ENCODE assay signal across 8 cellular contexts in the genomic region with DNA sequence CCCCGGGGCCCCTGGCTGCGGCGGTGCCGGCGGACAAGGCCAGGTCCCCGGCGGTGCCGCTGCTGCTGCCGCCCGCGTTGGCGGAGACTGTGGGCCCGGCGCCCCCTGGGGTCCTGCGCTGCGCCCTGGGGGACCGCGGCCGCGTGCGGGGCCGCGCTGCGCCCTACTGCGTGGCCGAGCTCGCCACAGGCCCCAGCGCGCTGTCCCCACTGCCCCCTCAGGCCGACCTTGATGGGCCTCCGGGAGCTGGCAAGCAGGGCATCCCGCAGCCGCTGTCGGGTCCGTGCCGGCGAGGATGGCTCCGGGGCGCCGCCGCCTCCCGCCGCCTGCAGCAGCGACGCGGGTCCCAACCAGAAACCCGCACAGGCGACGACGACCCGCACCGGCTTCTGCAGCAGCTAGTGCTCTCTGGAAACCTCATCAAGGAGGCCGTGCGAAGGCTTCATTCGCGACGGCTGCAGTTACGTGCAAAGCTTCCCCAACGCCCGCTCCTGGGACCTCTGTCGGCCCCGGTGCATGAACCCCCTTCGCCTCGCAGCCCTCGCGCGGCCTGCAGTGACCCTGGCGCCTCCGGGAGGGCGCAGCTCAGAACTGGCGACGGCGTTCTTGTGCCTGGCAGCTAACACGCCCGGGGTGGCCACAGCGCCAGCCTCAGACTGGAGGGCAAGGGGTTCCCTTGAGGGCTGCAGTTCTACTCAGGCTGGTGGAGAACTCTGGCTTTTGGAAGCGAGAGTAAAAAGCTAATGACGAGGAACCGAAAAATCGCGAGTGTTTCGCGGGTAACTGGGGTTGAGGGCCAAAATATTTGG. TPM values are rescaled to one million over a fixed set of nuclear protein-coding genes. Genes with fewer than 3 reads are reported as not detected.
DNase-seq lines count a peak whose midpoint lies in the region; ATAC-seq and TF ChIP-seq lines count a peak whose summit lies in the region.

No MANE protein-coding gene starts in this region.

- H3K27me3 ChIP-seq in PC-3 (ENCODE audit: low read length) = no peaks in the 10 kb centered on the region
- peaks cover 21% of the 10 kb centered on the region for H3K27me3 ChIP-seq in foreskin keratinocyte
- H3K27me3 ChIP-seq in neuron (ENCODE audit: insufficient read depth, low read length) = peaks cover 7% of the 10 kb centered on the region
- no peaks in the 10 kb centered on the region for H3K27me3 ChIP-seq in thoracic aorta (replicated peaks; ENCODE audit: insufficient read depth)

- ATAC-seq in HG02840 (IDR thresholded peaks at IDR 0.05; ENCODE audit: low FRiP score, unreplicated experiment) (peak; percentile 29), PC-3 (peak; percentile 66), foreskin keratinocyte (peak; percentile 23), thoracic aorta (ENCODE audit: insufficient number of reproducible peaks, low FRiP score, low read depth) (no peak)

- H3K9me2 ChIP-seq in PC-3 (replicated peaks; ENCODE audit: low read length) = no peaks in the 10 kb centered on the region

- H3K4me2 ChIP-seq in PC-3 (ENCODE audit: low read length) = peak overlapping the region; percentile 90

- DNase-seq in PC-3 (peak; percentile 30), foreskin keratinocyte (peak in 1 of 2 donors; percentile 22), thoracic aorta (ENCODE audit: low spot score) (no peak), ACHN (no peak)
- DNase-seq in activated effector memory CD4-positive, alpha-beta T cell treated with Interleukin-2 at 50 U/mL for 16 hours = peak; percentile 56

- H4K20me1 ChIP-seq in PC-3 (ENCODE audit: low read length) = no peaks in the 10 kb centered on the region

- H3F3A ChIP-seq in PC-3 (ENCODE audit: low read length, unreplicated experiment) = no peaks in the 10 kb centered on the region

- no peaks in the 10 kb centered on the region for H3K36me3 ChIP-seq in PC-3 (ENCODE audit: low read depth, low read length)
- no peaks in the 10 kb centered on the region for H3K36me3 ChIP-seq in neuron (ENCODE audit: insufficient read depth, low read length)
- no peaks in the 10 kb centered on the region for H3K36me3 ChIP-seq in thoracic aorta

- H2AFZ ChIP-seq in PC-3 (ENCODE audit: low read length) (peak overlapping the region; percentile 73), neuron (ENCODE audit: low read depth, low read length) (peak overlapping the region; percentile 50)

- H3K4me1 ChIP-seq in PC-3 (ENCODE audit: insufficient read depth, low read length) (peaks cover 9% of the 10 kb centered on the region), foreskin keratinocyte (no peaks in the 10 kb centered on the region), neuron (ENCODE audit: insufficient read depth, low read length) (peaks cover 20% of the 10 kb centered on the region), thoracic aorta (ENCODE audit: control insufficient read depth in 1 of 2, low read depth in 2 of 2) (peaks cover 10 to 18% of the 10 kb centered on the region in 2 donors)

- CTCF ChIA-PET in PC-3 (lab: Charles Lee) = interaction anchor here (1.5 kb wide), 1 partner anchor 41 kb away, joined by 5 read pairs; no protein-coding TSS in a partner anchor

- H3K9me3 ChIP-seq in PC-3 (ENCODE audit: low read length) (no peaks in the 10 kb centered on the region), neuron (ENCODE audit: low read length) (peaks cover 2% of the 10 kb centered on the region), thoracic aorta (no peaks in the 10 kb centered on the region)

- H3K9ac ChIP-seq in PC-3 (ENCODE audit: low read length) = peak overlapping the region; percentile 54; the same call in 1 of the 2 replicates

- H3K4me3 ChIP-seq in GM12875 (ENCODE audit: low read depth, low read length) (peak overlapping the region; percentile 67), PC-3 (ENCODE audit: low read length) (peak overlapping the region; percentile 80), neuron (ENCODE audit: low read length) (peak overlapping the region; percentile 69), thoracic aorta (peak overlapping the region; percentile 95)

- H3K27ac ChIP-seq in PC-3 (ENCODE audit: low read length) = no peak overlapping the region
- H3K27ac ChIP-seq in foreskin keratinocyte = no peak overlapping the region
- H3K27ac ChIP-seq in thoracic aorta = peak overlapping the region; percentile 90 to 91

- in situ Hi-C loops in ACHN (cut with HindIII; ENCODE audit: low pct_ligation_motif_present, low pct_unique_long_range_greater_than_20kb, low sequenced_read_pairs) = no loop called here

- POLR2A ChIA-PET in PC-3 (lab: Charles Lee; ENCODE audit: unreplicated experiment) = no interaction called here

- no peaks in the 10 kb centered on the region for H3K79me2 ChIP-seq in PC-3 (ENCODE audit: low read length)

- BruUV-seq in PC-3 (replicated peaks; lab: Mats Ljungman, UMichigan) = no TSS peak

- TF ChIP-seq CTCF in GM12875 (IDR thresholded peaks at IDR 0.05; ENCODE audit: borderline replicate concordance, insufficient read depth, low read depth, low read length) = 0 out of 2 replicates have a peak, but pooled peaks have one; percentile 15
- TF ChIP-seq CTCF in PC-3 (conservative IDR thresholded peaks at IDR 0.05; ENCODE audit: low read depth, low read length) = peak; percentile 22; the same call in 1 of the 2 replicates
- TF ChIP-seq CTCF in foreskin keratinocyte (conservative IDR thresholded peaks at IDR 0.05) = peak; percentile 15
- TF ChIP-seq CTCF in thoracic aorta (IDR thresholded peaks at IDR 0.05) = peak; percentile 24

- intact Hi-C loops in PC-3 (cut with micrococcal nuclease) = no loop called here

RNA-seq across cellular contexts. Expression of a gene that starts 0.8 kb away (rescaled TPM):
- total RNA-seq in PC-3 (2014; rRNA removed) (4.1 and 4.4 TPM in 2 replicates), foreskin keratinocyte (0.95 and 1.0 TPM in 2 replicates), thoracic aorta (10 to 100 TPM in 1 of 2 donors, 1 to 10 TPM in 1; 4.6 to 11.6 TPM)
- polyA plus RNA-seq in foreskin keratinocyte = 0.93 and 0.94 TPM in 2 replicates

RNA-seq across cellular contexts. Expression of a gene that starts 14.7 kb away (rescaled TPM):
- total RNA-seq in PC-3 (2014; rRNA removed) (19.2 and 26.7 TPM in 2 replicates), foreskin keratinocyte (7.1 and 8.1 TPM in 2 replicates), thoracic aorta (10 to 100 TPM in 1 of 2 donors, 1 to 10 TPM in 1; 8.3 to 15.0 TPM)
- 6.4 and 8.6 TPM in 2 replicates for polyA plus RNA-seq in foreskin keratinocyte

RNA-seq across cellular contexts. Expression of a gene that starts 27.4 kb away (rescaled TPM):
- total RNA-seq in PC-3 (2014; rRNA removed) (8.5 and 9.8 TPM in 2 replicates), foreskin keratinocyte (12.0 and 12.3 TPM in 2 replicates), thoracic aorta (10 to 100 TPM in 1 of 2 donors, 1 to 10 TPM in 1; 3.5 to 27.1 TPM)
- polyA plus RNA-seq in foreskin keratinocyte = 4.3 and 5.5 TPM in 2 replicates

Comparison
In these comparisons a context has a peak if more than half of its experiments do, and no peak if none do; other contexts are left out.
1. DNase-seq: peak in PC-3 (single experiment) and activated effector memory CD4-positive, alpha-beta T cell treated with Interleukin-2 at 50 U/mL for 16 hours (single experiment); none in thoracic aorta (single experiment) and ACHN (single experiment).
2. H3K27ac ChIP-seq: peak in thoracic aorta (2 of 2); none in PC-3 (single experiment) and foreskin keratinocyte (single experiment).
3. Peak in every context shown above with its lines, with median percentiles within 50 percentile points of each other: H3K4me3 ChIP-seq and CTCF ChIP-seq.